Comparison of ENCODE assay signal across 18 cellular contexts in the genomic region with DNA sequence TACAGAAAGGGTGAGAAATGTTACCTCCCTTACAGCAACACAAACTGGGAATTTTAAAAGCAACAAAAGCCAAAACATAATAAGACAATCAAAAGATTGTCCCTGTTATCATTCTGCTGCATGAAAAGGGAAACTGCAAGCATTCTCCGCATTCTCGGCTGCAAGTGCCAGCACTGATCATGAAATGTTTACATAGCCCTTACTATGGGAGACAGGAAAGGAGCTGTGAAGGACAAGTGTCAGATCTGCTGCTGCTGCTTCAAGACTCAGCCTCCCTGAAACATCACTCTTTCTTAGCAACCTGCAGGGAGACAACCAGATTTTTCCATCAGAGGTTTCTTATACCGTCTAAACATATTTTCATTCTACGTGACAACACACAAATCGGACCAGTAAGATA. TPM values are rescaled to one million over a fixed set of nuclear protein-coding genes. Genes with fewer than 3 reads are reported as not detected.
DNase-seq lines count a peak whose midpoint lies in the region; ATAC-seq, FAIRE-seq and TF ChIP-seq lines count a peak whose summit lies in the region.
"Had no signal": no experiment of that assay in that cellular context is flagged by ENCODE, and none has a peak within 500 bp of the region (broad histone marks: within the 10 kb centered on the region; RNA-seq: fewer than 3 reads in every experiment).

No MANE protein-coding gene starts in this region.

- no peak overlapping the region for H3K9ac ChIP-seq in K562 (ENCODE audit: insufficient read depth in 1 of 2, low read depth in 2 of 2, low read length in 2 of 2)
- no peak overlapping the region for H3K9ac ChIP-seq in kidney (ENCODE audit: low read length in 2 of 2)

- no peaks in the 10 kb centered on the region for H3K9me3 Mint-ChIP-seq in activated naive CD4-positive, alpha-beta T cell treated with anti-CD3 and anti-CD28 coated beads, Interleukin-2, amount 50 U/mL, for 72 hours
- H3K9me3 Mint-ChIP-seq: activated CD8-positive, alpha-beta T cell treated with anti-CD3 and anti-CD28 coated beads for 36 hours had no signal

- no peaks in the 10 kb centered on the region for H3K36me3 Mint-ChIP-seq in activated naive CD4-positive, alpha-beta T cell treated with anti-CD3 and anti-CD28 coated beads, Interleukin-2, amount 50 U/mL, for 72 hours

- TF ChIP-seq EP300 in A549 (IDR thresholded peaks at IDR 0.05) (no peak), K562 (IDR thresholded peaks at IDR 0.05; ENCODE audit: low read length) (no peak)

- intact Hi-C loops in K562 (cut with micrococcal nuclease) (no loop called here), kidney (cut with DNase I) (no loop called here)

- ATAC-seq in A549 (peak in 1 of 2 experiments; percentile 74; a peak in 3 of 6 replicates), K562 (0 out of 3 replicates have a peak, but pooled peaks have one; percentile 32)
- no peak for ATAC-seq in activated naive CD4-positive, alpha-beta T cell treated with anti-CD3 and anti-CD28 coated beads, Interleukin-2, amount 50 U/mL, for 72 hours
- ATAC-seq: activated CD8-positive, alpha-beta T cell treated with anti-CD3 and anti-CD28 coated beads for 36 hours; esophagus mucosa had no signal

- no peak overlapping the region for H3K4me3 ChIP-seq in A549
- no peak overlapping the region for H3K4me3 ChIP-seq in K562
- H3K4me3 ChIP-seq in kidney (ENCODE audit: low read length in 2 of 2) = peak overlapping the region; percentile 11 to 28
- H3K4me3 ChIP-seq: colonic mucosa, uterus had no signal

- H3K9me1 ChIP-seq in K562 (ENCODE audit: control insufficient read depth, insufficient read depth, low read length) = no peaks in the 10 kb centered on the region

- in situ Hi-C loops in K562 (cut with MboI) = no loop called here

- POLR2A ChIA-PET in A549 (lab: Yijun Ruan, JAX) (no interaction called here), K562 (lab: Yijun Ruan, JAX) (interaction anchor here (0.9 kb wide), 2 partner anchors 19 to 62 kb away, joined by 3 read pairs; no protein-coding TSS in a partner anchor)

- H3K9me3 ChIP-seq in A549 (no peaks in the 10 kb centered on the region), K562 (replicated peaks; ENCODE audit: control insufficient read depth, insufficient read depth, low read depth, low read length) (no peaks in the 10 kb centered on the region), kidney (ENCODE audit: control insufficient read depth in 1 of 2, low read length in 2 of 2) (no peaks in the 10 kb centered on the region)
- H3K9me3 ChIP-seq: colonic mucosa, uterus had no signal

- no peaks in the 10 kb centered on the region for H4K20me1 ChIP-seq in K562 (replicated peaks; ENCODE audit: control insufficient read depth, insufficient read depth, low read length)

- TF ChIP-seq CTCF in A549 (IDR thresholded peaks at IDR 0.05) (no peak), K562 (IDR thresholded peaks at IDR 0.05 in 2 of 3, conservative IDR thresholded peaks at IDR 0.05 in 1 of 3; ENCODE audit: insufficient read depth in 2 of 3, low read depth in 1 of 3, low read length in 3 of 3) (no peak), kidney (IDR thresholded peaks at IDR 0.05; ENCODE audit: borderline replicate concordance, extremely low read depth, insufficient read depth) (no peak)

- H3K36me3 ChIP-seq in K562 (ENCODE audit: control insufficient read depth, insufficient read depth, low read length) = no peaks in the 10 kb centered on the region
- no peaks in the 10 kb centered on the region for H3K36me3 ChIP-seq in kidney (ENCODE audit: control insufficient read depth in 1 of 2, insufficient read depth in 2 of 2, low read length in 2 of 2)
- H3K36me3 ChIP-seq: colonic mucosa, uterus had no signal

- H3K27ac Mint-ChIP-seq in activated naive CD4-positive, alpha-beta T cell treated with anti-CD3 and anti-CD28 coated beads, Interleukin-2, amount 50 U/mL, for 72 hours = no peak overlapping the region
- H3K27ac Mint-ChIP-seq: activated CD8-positive, alpha-beta T cell treated with anti-CD3 and anti-CD28 coated beads for 36 hours had no signal

- H2AFZ ChIP-seq in K562 (ENCODE audit: low read depth, low read length) = no peak overlapping the region

- H3K27ac ChIP-seq in A549 (peak overlapping the region in 1 of 2 experiments; percentile 1; a peak in 2 of 6 replicates), K562 (ENCODE audit: extremely low read depth, low read depth, low read length) (no peak overlapping the region), kidney (ENCODE audit: low read depth in 2 of 2, low read length in 2 of 2) (no peak overlapping the region)
- H3K27ac ChIP-seq: colonic mucosa, uterus had no signal

- FAIRE-seq in A549 (lab: Jason Lieb, UNC) (no peak), HTR-8/SVneo (lab: Jason Lieb, UNC) (peak; percentile 80), K562 (lab: Jason Lieb, UNC) (peak; percentile 11), kidney (lab: Jason Lieb, UNC) (no peak)
- FAIRE-seq: TTC549 had no signal

- no TSS peak for BruUV-seq in K562 (replicated peaks; lab: Mats Ljungman, UMichigan)

- peaks cover 3 to 5% of the 10 kb centered on the region in 2 experiments; a peak in 1 of 5 replicates for H3K27me3 ChIP-seq in K562 (ENCODE audit: control insufficient read depth in 2 of 2, insufficient read depth in 2 of 2, low read length in 2 of 2)
- H3K27me3 ChIP-seq: colonic mucosa, uterus had no signal

- H3K79me2 ChIP-seq in K562 (ENCODE audit: control insufficient read depth, insufficient read depth, low read length) = no peaks in the 10 kb centered on the region

- H3K4me2 ChIP-seq in A549 (peak overlapping the region; percentile 68), K562 (ENCODE audit: insufficient read depth, low read length) (no peak overlapping the region)

- CTCF ChIA-PET in A549 (lab: Yijun Ruan, JAX) (no interaction called here), K562 (lab: Yijun Ruan, JAX; ENCODE audit: low intra/inter-chr PET ratio) (no interaction called here)

- H3K4me1 ChIP-seq in A549 = peaks cover 80% of the 10 kb centered on the region
- no peaks in the 10 kb centered on the region for H3K4me1 ChIP-seq in K562 (replicated peaks in 1 of 2; ENCODE audit: control insufficient read depth in 2 of 2, insufficient read depth in 2 of 2, low read length in 2 of 2)
- H3K4me1 ChIP-seq in kidney (ENCODE audit: control insufficient read depth in 1 of 2, insufficient read depth in 1 of 2, low read depth in 1 of 2, low read length in 2 of 2) = no peaks in the 10 kb centered on the region
- H3K4me1 ChIP-seq: colonic mucosa, uterus had no signal

- WGBS in A549 (ENCODE audit: missing lambda C conversion rate) = 33% methylated on average over 5 of the region's 5 CpGs
- 3% methylated on average over 5 of the region's 5 CpGs for WGBS in K562 (ENCODE audit: insufficient coverage, low coverage, missing lambda C conversion rate)

- TF ChIP-seq POLR2A in A549 (IDR thresholded peaks at IDR 0.05; ENCODE audit: low read length) = no peak
- no peak for TF ChIP-seq POLR2A in K562 (conservative IDR thresholded peaks at IDR 0.05)

- TF ChIP-seq RAD21 in A549 (conservative IDR thresholded peaks at IDR 0.05 in 1 of 2, IDR thresholded peaks at IDR 0.05 in 1 of 2) (no peak), K562 (CRISPR knock-in tag; conservative IDR thresholded peaks at IDR 0.05 in 1 of 2, IDR thresholded peaks at IDR 0.05 in 1 of 2) (no peak)

- no peak for DNase-seq in A549 (ENCODE audit: low read depth in 1 of 2, low spot score in 1 of 2)
- peak; percentile 42 for DNase-seq in HTR-8/SVneo (ENCODE audit: insufficient read length, low spot score)
- no peak for DNase-seq in K562 (ENCODE audit: extremely low read depth in 1 of 4, low spot score in 3 of 4)
- no peak for DNase-seq in kidney
- no peak for DNase-seq in activated naive CD4-positive, alpha-beta T cell treated with anti-CD3 and anti-CD28 coated beads, Interleukin-2, amount 50 U/mL, for 72 hours (ENCODE audit: low spot score in 2 of 2)
- no peak for DNase-seq in stimulated activated CD4-positive, alpha-beta T cell treated with anti-CD3 and anti-CD28 coated beads, Interleukin-2, amount 100 ng/mL, for 24 hours
- no peak for DNase-seq in activated naive CD4-positive, alpha-beta T cell (lab: John Stamatoyannopoulos, UW)
- no peak for DNase-seq in stimulated activated CD4-positive, alpha-beta T cell treated with anti-CD3 and anti-CD28 coated beads, Interleukin-4, amount 100 ng/mL, for 24 hours
- DNase-seq: activated CD8-positive, alpha-beta T cell treated with anti-CD3 and anti-CD28 coated beads for 36 hours; amniotic stem cell; Calu3; colonic mucosa; NCI-H146; NCI-H524; stimulated activated CD4-positive, alpha-beta T cell treated with anti-CD3 and anti-CD28 coated beads, Interleukin-15, amount 100 ng/mL, for 24 hours; uterus had no signal

TF ChIP-seq in K562, 482 proteins besides CTCF, POLR2A, EP300 and RAD21 (continues in another document):
- TF ChIP-seq ZNF766 (CRISPR knock-in tag; conservative IDR thresholded peaks at IDR 0.05) = 0 out of 2 replicates have a peak, but pooled peaks have one; percentile 35

RNA-seq across cellular contexts. Expression of a gene that starts 20.1 kb away (rescaled TPM):
- polyA plus RNA-seq in A549 (2011; rRNA removed) = 55.2 and 63.2 TPM in 2 replicates
- polyA plus RNA-seq in A549 (2012; cell fraction: cytosol; rRNA removed) = 13.2 and 17.1 TPM in 2 replicates
- polyA plus RNA-seq in A549 (2012; cell fraction: nucleus; rRNA removed) = 6.7 and 9.5 TPM in 2 replicates
- polyA plus RNA-seq in A549 (2017; fragmentation: RNase III; extraction: RNeasy Plus Mini Kit Qiagen cat#74134 plus additional on column Dnase treatment) = 14.9 to 15.5 TPM (median 15.3 TPM) in 3 replicates
- 58.4 and 60.4 TPM in 2 replicates for polyA minus RNA-seq in A549 (2011; rRNA and poly(A)+ RNA removed)
- total RNA-seq in K562 (2011; cell fraction: chromatin; rRNA removed; ENCODE audit: low replicate concordance) = 7.0 and 7.7 TPM in 2 replicates
- 3.3 and 3.8 TPM in 2 replicates for total RNA-seq in K562 (2011; cell fraction: nucleolus; rRNA removed)
- total RNA-seq in K562 (2011; cell fraction: nucleoplasm; rRNA removed) = 4.1 and 5.4 TPM in 2 replicates
- total RNA-seq in K562 (2014; rRNA removed) = 2.1 and 3.6 TPM in 2 replicates
- total RNA-seq in K562 (2014; rRNA removed; fragmentation: Illumina TruSeq; extraction: Trizol) = 4.7 and 5.0 TPM in 2 replicates
- total RNA-seq in K562 (2015; rRNA removed; fragmentation: Illumina TruSeq; extraction: Trizol) = 3.6 and 4.0 TPM in 2 replicates
- total RNA-seq in K562 (2021) = 4.5 and 5.0 TPM in 2 replicates
- polyA plus RNA-seq in K562 (2011; rRNA removed) = 6.0 and 11.8 TPM in 2 replicates
- polyA plus RNA-seq in K562 (2011; cell fraction: cytosol; rRNA removed) = 3.4 and 9.1 TPM in 2 replicates
- polyA plus RNA-seq in K562 (2011; cell fraction: nucleus; rRNA removed) = 1.5 and 4.8 TPM in 2 replicates
- polyA plus RNA-seq in K562 (2012) = 2.2 and 2.5 TPM in 2 replicates
- 3.5 and 3.9 TPM in 2 replicates for polyA plus RNA-seq in K562 (2014; fragmentation: Illumina TruSeq; extraction: Trizol)
- polyA plus RNA-seq in K562 (2014; fragmentation: Nextera tagmentation; extraction: Ambion mirVana) = 1 to 10 TPM in 1 of 2 experiments, under 1 TPM in 1; 0.99 to 1.2 TPM
- 3.6 and 3.8 TPM in 2 replicates for polyA plus RNA-seq in K562 (2014; rRNA removed)
- 6.9 and 16.9 TPM in 2 replicates for polyA minus RNA-seq in K562 (2011; rRNA and poly(A)+ RNA removed)
- 2.9 and 7.9 TPM in 2 replicates for polyA minus RNA-seq in K562 (2011; cell fraction: cytosol; rRNA and poly(A)+ RNA removed)
- polyA minus RNA-seq in K562 (2011; cell fraction: nucleus; rRNA and poly(A)+ RNA removed) = 1.5 and 6.8 TPM in 2 replicates
- 14.1 TPM for total RNA-seq in kidney
- 2.9 TPM for polyA plus RNA-seq in kidney (ENCODE audit: insufficient read depth, low read depth, low replicate concordance)
- under 1 TPM; 0.10 to 0.18 TPM for total RNA-seq in activated naive CD4-positive, alpha-beta T cell treated with anti-CD3 and anti-CD28 coated beads, Interleukin-2, amount 50 U/mL, for 72 hours

Comparison
In these comparisons a context has a peak if more than half of its experiments do, and no peak if none do; other contexts are left out.
1. H3K4me3 ChIP-seq: peak in kidney (2 of 2); none in A549 (single experiment) and K562 (single experiment).